In genomic region chr2:215452725-215453124, GRCh38 we compare ENCODE assay signal across 12 cellular contexts.
"Had no signal": no experiment of that assay in that cellular context is flagged by ENCODE, and none has a peak within 500 bp of the region (broad histone marks: within the 10 kb centered on the region; RNA-seq: fewer than 3 reads in every experiment).

No MANE protein-coding gene starts in this region.

- H3K9me3 Mint-ChIP-seq: activated naive CD4-positive, alpha-beta T cell treated with anti-CD3 and anti-CD28 coated beads, Interleukin-2, amount 50 U/mL, for 72 hours; activated T-cell treated with anti-CD3 and anti-CD28 coated beads, Interleukin-2, amount 50 U/mL, for 4 hours; stimulated activated memory B cell treated with anti-CD40 and anti-IgM and Interleukin-4, amounts not matched to agents 10 μg/mL and 1 μg/mL and 100 μg/mL, for 72 hours had no signal

- H3K36me3 Mint-ChIP-seq: activated naive CD4-positive, alpha-beta T cell treated with anti-CD3 and anti-CD28 coated beads, Interleukin-2, amount 50 U/mL, for 72 hours; stimulated activated memory B cell treated with anti-CD40 and anti-IgM and Interleukin-4, amounts not matched to agents 10 μg/mL and 1 μg/mL and 100 μg/mL, for 72 hours had no signal

- H3K27ac ChIP-seq: left lung, skin epidermis, tibial artery had no signal

- DNase-seq: activated CD4-positive, alpha-beta T cell treated with anti-CD3 and anti-CD28 coated beads, Interleukin-2, amount 50 U/mL, for 48 hours; activated CD4-positive, CD25-positive, alpha-beta regulatory T cell treated with anti-CD3 and anti-CD28 coated beads, Interleukin-2, amount 50 U/mL, for 72 hours; activated effector memory CD4-positive, alpha-beta T cell treated with anti-CD3 and anti-CD28 coated beads, Interleukin-2, amount 50 U/mL, for 16 hours; activated T-cell treated with anti-CD3 and anti-CD28 coated beads, Interleukin-2, amount 50 U/mL, for 4 hours; amygdala; glutamatergic neuron; left lung; tibial artery had no signal

- H3K4me3 Mint-ChIP-seq: activated T-cell treated with anti-CD3 and anti-CD28 coated beads, Interleukin-2, amount 50 U/mL, for 4 hours; stimulated activated memory B cell treated with anti-CD40 and anti-IgM and Interleukin-4, amounts not matched to agents 10 μg/mL and 1 μg/mL and 100 μg/mL, for 72 hours had no signal

- H3K27me3 ChIP-seq: esophagus muscularis mucosa, left lung, tibial artery had no signal

- H3K4me1 Mint-ChIP-seq: stimulated activated memory B cell treated with anti-CD40 and anti-IgM and Interleukin-4, amounts not matched to agents 10 μg/mL and 1 μg/mL and 100 μg/mL, for 72 hours had no signal

- H3K27ac Mint-ChIP-seq: activated naive CD4-positive, alpha-beta T cell treated with anti-CD3 and anti-CD28 coated beads, Interleukin-2, amount 50 U/mL, for 72 hours; stimulated activated memory B cell treated with anti-CD40 and anti-IgM and Interleukin-4, amounts not matched to agents 10 μg/mL and 1 μg/mL and 100 μg/mL, for 72 hours had no signal

- H3K36me3 ChIP-seq: esophagus muscularis mucosa, left lung, tibial artery had no signal

- H3K9me3 ChIP-seq: esophagus muscularis mucosa, left lung, tibial artery had no signal

- H3K4me1 ChIP-seq: left lung, tibial artery had no signal

- ATAC-seq: activated naive CD4-positive, alpha-beta T cell treated with anti-CD3 and anti-CD28 coated beads, Interleukin-2, amount 50 U/mL, for 72 hours; activated T-cell treated with anti-CD3 and anti-CD28 coated beads, Interleukin-2, amount 50 U/mL, for 4 hours; left lung; stimulated activated memory B cell treated with anti-CD40 and anti-IgM and Interleukin-4, amounts not matched to agents 10 μg/mL and 1 μg/mL and 100 μg/mL, for 72 hours had no signal

- H3K4me3 ChIP-seq: esophagus muscularis mucosa, left lung, skin epidermis, tibial artery had no signal
